Comparison of ENCODE assay signal across 15 cellular contexts in the genomic region with DNA sequence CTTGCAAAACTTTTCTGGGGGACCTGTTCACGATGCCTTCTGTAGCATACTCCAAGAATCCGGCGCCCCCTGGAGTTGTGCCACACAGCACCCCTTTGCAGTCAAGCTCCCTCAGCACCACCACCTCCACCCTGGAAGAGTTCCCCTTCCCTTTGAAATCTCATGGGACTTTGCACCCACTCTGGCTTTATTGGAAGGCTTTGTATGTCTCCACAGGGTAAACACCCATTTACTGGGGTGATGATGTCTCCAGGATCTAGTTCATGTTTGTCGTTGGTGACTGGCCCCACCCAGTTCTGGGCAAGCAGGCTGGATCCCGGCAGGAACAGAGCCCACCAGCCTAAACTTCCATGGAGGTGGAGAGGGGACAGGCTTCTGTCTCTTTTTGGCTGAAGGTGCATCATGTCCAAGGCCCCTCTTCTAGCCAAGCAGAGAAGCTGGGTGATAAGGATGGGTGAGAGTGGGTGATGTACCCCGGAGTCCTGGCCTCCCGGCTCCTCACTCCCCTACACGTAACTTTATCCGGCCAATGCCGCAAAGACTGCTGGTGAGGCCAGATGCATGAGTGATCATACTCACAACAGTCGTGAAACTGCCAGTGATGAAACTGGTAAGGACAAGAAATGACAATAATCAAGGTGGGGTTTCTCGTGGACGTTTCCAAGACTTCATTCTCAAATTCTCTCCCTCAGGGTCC. TPM values are rescaled to one million over a fixed set of nuclear protein-coding genes. Genes with fewer than 3 reads are reported as not detected.
DNase-seq lines count a peak whose midpoint lies in the region; TF ChIP-seq lines count a peak whose summit lies in the region.
"Had no signal": no experiment of that assay in that cellular context is flagged by ENCODE, and none has a peak within 500 bp of the region (broad histone marks: within the 10 kb centered on the region; RNA-seq: fewer than 3 reads in every experiment).

No MANE protein-coding gene starts in this region.

- no peaks in the 10 kb centered on the region for H3K9me3 Mint-ChIP-seq in activated T-helper 1 cell treated with anti-CD3 and anti-CD28 coated beads, Interleukin-12 subunit alpha, Interleukin-12 subunit beta, Interleukin-2, Interleukin-4 antibody, amounts not matched to agents 30 ng/mL and 10 ng/mL and 1 ng/mL, durations not matched to agents 14 hours and 24 hours and 36 hours
- H3K9me3 Mint-ChIP-seq: activated CD4-positive, alpha-beta T cell treated with anti-CD3 and anti-CD28 coated beads, Interleukin-2, amount 10 ng/mL, durations not matched to agents 24 days and 14 days; stimulated activated effector memory CD8-positive, alpha-beta T cell treated with anti-CD3 and anti-CD28 coated beads, Interleukin-12 subunit alpha, Interleukin-12 subunit beta, amount 100 ng/mL, for 72 hours had no signal

- no peak overlapping the region for H3K4me3 Mint-ChIP-seq in activated T-helper 1 cell treated with anti-CD3 and anti-CD28 coated beads, Interleukin-12 subunit alpha, Interleukin-12 subunit beta, Interleukin-2, Interleukin-4 antibody, amounts not matched to agents 30 ng/mL and 10 ng/mL and 1 ng/mL, durations not matched to agents 14 hours and 24 hours and 36 hours
- H3K4me3 Mint-ChIP-seq: activated CD4-positive, alpha-beta T cell treated with anti-CD3 and anti-CD28 coated beads, Interleukin-2, amount 10 ng/mL, durations not matched to agents 24 days and 14 days; stimulated activated effector memory CD8-positive, alpha-beta T cell treated with anti-CD3 and anti-CD28 coated beads, Interleukin-12 subunit alpha, Interleukin-12 subunit beta, amount 100 ng/mL, for 72 hours had no signal

- H3K27ac ChIP-seq in epithelial cell of prostate (peak overlapping the region; percentile 91), neuronal stem cell (replicated peaks; ENCODE audit: low read length) (no peak overlapping the region)
- H3K27ac ChIP-seq: SK-N-MC had no signal

- no peak overlapping the region for H3K4me3 ChIP-seq in neuronal stem cell (ENCODE audit: low read length in 2 of 2)
- H3K4me3 ChIP-seq: SK-N-MC had no signal

- peak; percentile 14 for DNase-seq in COR-L47 (lab: John Stamatoyannopoulos, UW)
- DNase-seq in epithelial cell of prostate (ENCODE audit: low read depth, low spot score) = no peak
- no peak for DNase-seq in neuronal stem cell (ENCODE audit: low spot score)
- no peak for DNase-seq in activated T-helper 1 cell treated with anti-CD3 and anti-CD28 coated beads, Interleukin-12 subunit alpha, Interleukin-12 subunit beta, Interleukin-2, Interleukin-4 antibody, amounts not matched to agents 30 ng/mL and 10 ng/mL and 1 ng/mL, durations not matched to agents 14 hours and 24 hours and 36 hours (ENCODE audit: low spot score)
- DNase-seq in ACHN = no peak
- DNase-seq in activated effector memory CD4-positive, alpha-beta T cell treated with Interleukin-2 at 50 U/mL for 16 hours = no peak
- DNase-seq in stimulated activated CD4-positive, alpha-beta T cell treated with anti-CD3 and anti-CD28 coated beads, Interleukin-4, amount 100 ng/mL, for 4 hours = no peak
- DNase-seq: activated CD4-positive, alpha-beta T cell treated with anti-CD3 and anti-CD28 coated beads, Interleukin-2, amount 10 ng/mL, durations not matched to agents 24 days and 14 days; activated naive CD4-positive, alpha-beta T cell treated with Interleukin-2 at 50 U/mL for 16 hours; cortex of kidney; NCI-H226 had no signal

- peaks cover 14% of the 10 kb centered on the region for H3K27me3 Mint-ChIP-seq in activated T-helper 1 cell treated with anti-CD3 and anti-CD28 coated beads, Interleukin-12 subunit alpha, Interleukin-12 subunit beta, Interleukin-2, Interleukin-4 antibody, amounts not matched to agents 30 ng/mL and 10 ng/mL and 1 ng/mL, durations not matched to agents 14 hours and 24 hours and 36 hours (ENCODE audit: insufficient read depth)

- in situ Hi-C loops in ACHN (cut with HindIII; ENCODE audit: low pct_ligation_motif_present, low pct_unique_long_range_greater_than_20kb, low sequenced_read_pairs) = no loop called here

- TF ChIP-seq EP300 in Ishikawa (IDR thresholded peaks at IDR 0.05; ENCODE audit: borderline replicate concordance) = no peak

- no peak overlapping the region for H3K4ac ChIP-seq in neuronal stem cell (ENCODE audit: low read length)

- no peak overlapping the region for H3K14ac ChIP-seq in neuronal stem cell (ENCODE audit: low read length)

- H3K36me3 ChIP-seq in neuronal stem cell (replicated peaks in 1 of 2; ENCODE audit: control insufficient read depth in 2 of 2, insufficient read depth in 2 of 2, low read length in 2 of 2) = no peaks in the 10 kb centered on the region

- no peak overlapping the region for H3K27ac Mint-ChIP-seq in activated T-helper 1 cell treated with anti-CD3 and anti-CD28 coated beads, Interleukin-12 subunit alpha, Interleukin-12 subunit beta, Interleukin-2, Interleukin-4 antibody, amounts not matched to agents 30 ng/mL and 10 ng/mL and 1 ng/mL, durations not matched to agents 14 hours and 24 hours and 36 hours
- H3K27ac Mint-ChIP-seq: activated CD4-positive, alpha-beta T cell treated with anti-CD3 and anti-CD28 coated beads, Interleukin-2, amount 10 ng/mL, durations not matched to agents 24 days and 14 days; stimulated activated effector memory CD8-positive, alpha-beta T cell treated with anti-CD3 and anti-CD28 coated beads, Interleukin-12 subunit alpha, Interleukin-12 subunit beta, amount 100 ng/mL, for 72 hours had no signal

- intact Hi-C loops in activated T-helper 1 cell treated with anti-CD3 and anti-CD28 coated beads, Interleukin-12 subunit alpha, Interleukin-12 subunit beta, Interleukin-2, Interleukin-4 antibody, amounts not matched to agents 30 ng/mL and 10 ng/mL and 1 ng/mL, durations not matched to agents 14 hours and 24 hours and 36 hours (cut with micrococcal nuclease) = no loop called here

- H3K4me2 ChIP-seq in neuronal stem cell (ENCODE audit: insufficient read depth, low read length, poor library complexity, severe bottlenecking) = no peak overlapping the region

- peak overlapping the region; percentile 13 for H2AK5ac ChIP-seq in neuronal stem cell (ENCODE audit: low read depth, low read length)

- H2AFZ ChIP-seq in neuronal stem cell (ENCODE audit: low read length) = no peak overlapping the region

- H3K79me1 ChIP-seq in neuronal stem cell (ENCODE audit: low read depth, low read length) = no peaks in the 10 kb centered on the region

- peaks cover 2 to 35% of the 10 kb centered on the region in 2 donors for H3K4me1 ChIP-seq in neuronal stem cell (ENCODE audit: control insufficient read depth in 2 of 2, insufficient read depth in 1 of 2, low read depth in 1 of 2, low read length in 2 of 2)

- H4K91ac ChIP-seq in neuronal stem cell (ENCODE audit: low read depth, low read length, poor library complexity) = no peak overlapping the region

- H3K36me3 Mint-ChIP-seq in activated T-helper 1 cell treated with anti-CD3 and anti-CD28 coated beads, Interleukin-12 subunit alpha, Interleukin-12 subunit beta, Interleukin-2, Interleukin-4 antibody, amounts not matched to agents 30 ng/mL and 10 ng/mL and 1 ng/mL, durations not matched to agents 14 hours and 24 hours and 36 hours (ENCODE audit: low read depth) = no peaks in the 10 kb centered on the region
- H3K36me3 Mint-ChIP-seq: stimulated activated effector memory CD8-positive, alpha-beta T cell treated with anti-CD3 and anti-CD28 coated beads, Interleukin-12 subunit alpha, Interleukin-12 subunit beta, amount 100 ng/mL, for 72 hours had no signal

- no peak overlapping the region for H2BK5ac ChIP-seq in neuronal stem cell (ENCODE audit: low read length)

- peaks cover 0 to 5% of the 10 kb centered on the region in 2 donors for H3K9me3 ChIP-seq in neuronal stem cell (replicated peaks in 1 of 2; ENCODE audit: control insufficient read depth in 2 of 2, insufficient read depth in 1 of 2, low read depth in 1 of 2, low read length in 2 of 2)

- H3K9ac ChIP-seq in neuronal stem cell (ENCODE audit: low read depth, low read length, poor library complexity) = no peak overlapping the region

- peak overlapping the region; percentile 41 for H3K18ac ChIP-seq in neuronal stem cell (ENCODE audit: low read length)

- no peak for TF ChIP-seq RAD21 in Ishikawa (IDR thresholded peaks at IDR 0.05; ENCODE audit: low read depth)

- no peak overlapping the region for H2BK12ac ChIP-seq in neuronal stem cell (ENCODE audit: low read length)

- no peak overlapping the region for H4K8ac ChIP-seq in neuronal stem cell (ENCODE audit: low read depth, low read length)

- no peak overlapping the region for H2BK15ac ChIP-seq in neuronal stem cell (ENCODE audit: low read length)

- no peak overlapping the region for H2BK120ac ChIP-seq in neuronal stem cell (ENCODE audit: low read depth, low read length)

- no peak overlapping the region for H3K23ac ChIP-seq in neuronal stem cell (ENCODE audit: low read depth, low read length, poor library complexity)

- H3K27me3 ChIP-seq in neuronal stem cell (ENCODE audit: control insufficient read depth in 3 of 3, insufficient read depth in 3 of 3, low read depth in 1 of 3, low read length in 3 of 3) = peaks cover 0 to 10% (median 5%) of the 10 kb centered on the region in 3 experiments

- peaks cover 5% of the 10 kb centered on the region for H3K4me1 Mint-ChIP-seq in activated T-helper 1 cell treated with anti-CD3 and anti-CD28 coated beads, Interleukin-12 subunit alpha, Interleukin-12 subunit beta, Interleukin-2, Interleukin-4 antibody, amounts not matched to agents 30 ng/mL and 10 ng/mL and 1 ng/mL, durations not matched to agents 14 hours and 24 hours and 36 hours (ENCODE audit: low read depth)

- no CpG with 5 or more reads among the region's 13 CpGs for WGBS in neuronal stem cell (ENCODE audit: extremely low coverage in 2 of 2, insufficient read length in 2 of 2, insufficient replicate concordance in 1 of 2), 2 donors

RNA-seq across cellular contexts. Expression of gene CLDN4, which starts 0.7 kb away (rescaled TPM):
- polyA plus RNA-seq in neuronal stem cell (2013, experiment 1 of 2) = 4.1 TPM
- polyA plus RNA-seq in neuronal stem cell (2013, experiment 2 of 2) = 4.0 TPM
- not detected in 2 replicates for total RNA-seq in activated T-helper 1 cell treated with anti-CD3 and anti-CD28 coated beads, Interleukin-12 subunit alpha, Interleukin-12 subunit beta, Interleukin-2, Interleukin-4 antibody, amounts not matched to agents 30 ng/mL and 10 ng/mL and 1 ng/mL, durations not matched to agents 14 hours and 24 hours and 36 hours
- total RNA-seq: activated CD4-positive, alpha-beta T cell treated with anti-CD3 and anti-CD28 coated beads, Interleukin-2, amount 10 ng/mL, durations not matched to agents 24 days and 14 days; myocyte had no signal

RNA-seq across cellular contexts. Expression of gene METTL27, which starts 12.2 kb away (rescaled TPM):
- 2.8 TPM for polyA plus RNA-seq in neuronal stem cell (2013, experiment 1 of 2)
- polyA plus RNA-seq in neuronal stem cell (2013, experiment 2 of 2) = 3.3 TPM
- 1.2 and 1.8 TPM in 2 replicates for total RNA-seq in activated T-helper 1 cell treated with anti-CD3 and anti-CD28 coated beads, Interleukin-12 subunit alpha, Interleukin-12 subunit beta, Interleukin-2, Interleukin-4 antibody, amounts not matched to agents 30 ng/mL and 10 ng/mL and 1 ng/mL, durations not matched to agents 14 hours and 24 hours and 36 hours

RNA-seq across cellular contexts. Expression of gene TMEM270, which starts 30.9 kb away (rescaled TPM):
- polyA plus RNA-seq in neuronal stem cell (2013, experiment 1 of 2) = not detected
- 0.04 TPM for polyA plus RNA-seq in neuronal stem cell (2013, experiment 2 of 2)
- not detected in 2 replicates for total RNA-seq in activated T-helper 1 cell treated with anti-CD3 and anti-CD28 coated beads, Interleukin-12 subunit alpha, Interleukin-12 subunit beta, Interleukin-2, Interleukin-4 antibody, amounts not matched to agents 30 ng/mL and 10 ng/mL and 1 ng/mL, durations not matched to agents 14 hours and 24 hours and 36 hours
- total RNA-seq: activated CD4-positive, alpha-beta T cell treated with anti-CD3 and anti-CD28 coated beads, Interleukin-2, amount 10 ng/mL, durations not matched to agents 24 days and 14 days; myocyte had no signal

RNA-seq across cellular contexts. Expression of gene CLDN3, which starts 60.0 kb away (rescaled TPM):
- polyA plus RNA-seq in neuronal stem cell (2013, experiment 1 of 2) = 13.8 TPM
- 13.7 TPM for polyA plus RNA-seq in neuronal stem cell (2013, experiment 2 of 2)
- not detected in 2 replicates for total RNA-seq in activated T-helper 1 cell treated with anti-CD3 and anti-CD28 coated beads, Interleukin-12 subunit alpha, Interleukin-12 subunit beta, Interleukin-2, Interleukin-4 antibody, amounts not matched to agents 30 ng/mL and 10 ng/mL and 1 ng/mL, durations not matched to agents 14 hours and 24 hours and 36 hours
- total RNA-seq: activated CD4-positive, alpha-beta T cell treated with anti-CD3 and anti-CD28 coated beads, Interleukin-2, amount 10 ng/mL, durations not matched to agents 24 days and 14 days; myocyte had no signal
